In the genomic region with DNA sequence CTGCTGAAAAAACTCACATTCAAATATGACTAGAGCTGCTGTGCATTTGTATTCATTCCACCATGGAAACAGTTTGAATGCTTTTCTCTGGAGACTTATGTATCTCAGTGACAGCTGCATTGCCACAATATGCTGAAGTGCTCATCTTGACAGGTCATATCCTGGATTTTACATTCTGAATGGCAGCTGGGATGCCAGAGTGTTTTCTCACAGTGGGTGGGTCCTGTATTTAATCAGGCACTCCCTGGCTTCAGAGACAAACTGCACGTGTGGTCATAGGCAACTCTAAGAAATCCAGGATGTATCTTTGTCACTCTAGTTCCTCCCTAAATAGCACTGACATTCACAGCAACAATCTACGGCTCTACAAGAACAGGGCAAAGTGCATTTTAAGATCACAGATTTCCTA, we compare ENCODE assay signal across 8 cellular contexts.
A peak's percentile ranks its signal among the peaks of the same experiment; 100 is the strongest.
DNase-seq lines count a peak whose midpoint lies in the region; ATAC-seq, FAIRE-seq and TF ChIP-seq lines count a peak whose summit lies in the region.

No MANE protein-coding gene starts in this region.

- no peak for TF ChIP-seq CTCF in natural killer cell (IDR thresholded peaks at IDR 0.05)

- H3K27ac Mint-ChIP-seq in activated naive CD8-positive, alpha-beta T cell treated with anti-CD3 and anti-CD28 coated beads, Interleukin-2, amount 50 U/mL, for 24 hours, result peak overlapping the region; percentile 84
- peak overlapping the region; percentile 67 to 79 for H3K27ac Mint-ChIP-seq in natural killer cell

- H3K36me3 Mint-ChIP-seq in activated naive CD8-positive, alpha-beta T cell treated with anti-CD3 and anti-CD28 coated beads, Interleukin-2, amount 50 U/mL, for 24 hours (ENCODE audit: low read depth), result peaks cover 30% of the 10 kb centered on the region
- H3K36me3 Mint-ChIP-seq in natural killer cell, result no peaks in the 10 kb centered on the region

- H3K9me3 Mint-ChIP-seq in activated naive CD8-positive, alpha-beta T cell treated with anti-CD3 and anti-CD28 coated beads, Interleukin-2, amount 50 U/mL, for 24 hours, result peaks cover 2% of the 10 kb centered on the region
- H3K9me3 Mint-ChIP-seq in natural killer cell, result no peaks in the 10 kb centered on the region

- ATAC-seq in activated naive CD8-positive, alpha-beta T cell treated with anti-CD3 and anti-CD28 coated beads, Interleukin-2, amount 50 U/mL, for 24 hours, result no peak
- ATAC-seq in natural killer cell, result no peak

- no peak overlapping the region for H3K4me3 Mint-ChIP-seq in activated naive CD8-positive, alpha-beta T cell treated with anti-CD3 and anti-CD28 coated beads, Interleukin-2, amount 50 U/mL, for 24 hours
- H3K4me3 Mint-ChIP-seq in natural killer cell, result no peak overlapping the region

- peaks cover 41% of the 10 kb centered on the region for H3K4me1 Mint-ChIP-seq in activated naive CD8-positive, alpha-beta T cell treated with anti-CD3 and anti-CD28 coated beads, Interleukin-2, amount 50 U/mL, for 24 hours
- H3K4me1 Mint-ChIP-seq in natural killer cell, result peaks cover 42 to 48% of the 10 kb centered on the region in 2 donors

- no peak for TF ChIP-seq POLR2A in H54 (IDR thresholded peaks at IDR 0.05; ENCODE audit: low read depth, low read length)

- FAIRE-seq in H54 (lab: Jason Lieb, UNC), result peak; percentile 15

- intact Hi-C loops in natural killer cell (cut with micrococcal nuclease), result no loop called here

- no peaks in the 10 kb centered on the region for H3K27me3 Mint-ChIP-seq in activated naive CD8-positive, alpha-beta T cell treated with anti-CD3 and anti-CD28 coated beads, Interleukin-2, amount 50 U/mL, for 24 hours
- H3K27me3 Mint-ChIP-seq in natural killer cell (ENCODE audit: low read depth in 2 of 2), result no peaks in the 10 kb centered on the region

- DNase-seq in DMS 273 (lab: John Stamatoyannopoulos, UW; ENCODE audit: unreplicated experiment), result peak; percentile 25
- no peak for DNase-seq in DMS 273 treated with DMSO at 0.1 percent for 48 hours (lab: John Stamatoyannopoulos, UW)
- no peak for DNase-seq in H54 (ENCODE audit: insufficient read length, low spot score)
- peak; percentile 55 for DNase-seq in NCI-H1092 treated with DMSO at 0.1 percent for 48 hours (lab: John Stamatoyannopoulos, UW)
- no peak for DNase-seq in activated naive CD8-positive, alpha-beta T cell treated with anti-CD3 and anti-CD28 coated beads, Interleukin-2, amount 50 U/mL, for 24 hours
- no peak for DNase-seq in natural killer cell
- no peak for DNase-seq in occipital lobe (lab: John Stamatoyannopoulos, UW)
- no peak for DNase-seq in NK-92 treated with Interleukin-12 subunit alpha and Interleukin-12 subunit beta, amount 100 ng/mL, for 24 hours (lab: John Stamatoyannopoulos, UW)

Comparison
In these comparisons a context has a peak if more than half of its experiments do, and no peak if none do; other contexts are left out.
1. DNase-seq: peak in DMS 273 (single experiment) and NCI-H1092 treated with DMSO at 0.1 percent for 48 hours (single experiment); none in DMS 273 treated with DMSO at 0.1 percent for 48 hours (single experiment), H54 (single experiment), activated naive CD8-positive, alpha-beta T cell treated with anti-CD3 and anti-CD28 coated beads, Interleukin-2, amount 50 U/mL, for 24 hours (single experiment), natural killer cell (single experiment), occipital lobe (single experiment) and NK-92 treated with Interleukin-12 subunit alpha and Interleukin-12 subunit beta, amount 100 ng/mL, for 24 hours (single experiment).